9 cellular contexts compared by ENCODE assay signal in genomic region chr1:39508857-39509305, GRCh38. TPM values are rescaled to one million over a fixed set of nuclear protein-coding genes. Genes with fewer than 3 reads are reported as not detected.
DNase-seq lines count a peak whose midpoint lies in the region; ATAC-seq, FAIRE-seq and TF ChIP-seq lines count a peak whose summit lies in the region.
"Had no signal": no experiment of that assay in that cellular context is flagged by ENCODE, and none has a peak within 500 bp of the region (broad histone marks: within the 10 kb centered on the region; RNA-seq: fewer than 3 reads in every experiment).

No MANE protein-coding gene starts in this region.

- WGBS in esophagus squamous epithelium, 2 donors = 20 to 67% methylated on average over 1 to 4 of the region's 11 CpGs

- peak; percentile 6 for ATAC-seq in mucosa of descending colon

- H3K27ac ChIP-seq in esophagus squamous epithelium = peak overlapping the region in 1 of 4 donors; percentile 32

- no peak overlapping the region for H3K4me3 ChIP-seq in GM06990 (replicated peaks; ENCODE audit: low read depth, low read length)
- H3K4me3 ChIP-seq in H7 (ENCODE audit: insufficient read depth, low read depth, low read length) = no peak overlapping the region
- H3K4me3 ChIP-seq in mucosa of descending colon = no peak overlapping the region
- no peak overlapping the region for H3K4me3 ChIP-seq in esophagus squamous epithelium

- no peak for FAIRE-seq in RCC 7860 (lab: Jason Lieb, UNC)

- TF ChIP-seq CTCF in GM06990 (IDR thresholded peaks at IDR 0.05; ENCODE audit: insufficient read depth, low read length, poor library complexity, severe bottlenecking) (no peak), mucosa of descending colon (IDR thresholded peaks at IDR 0.05) (no peak), esophagus squamous epithelium (IDR thresholded peaks at IDR 0.05) (no peak)

- H3K4me1 ChIP-seq in mucosa of descending colon (ENCODE audit: low read depth) (peaks cover 3% of the 10 kb centered on the region), esophagus squamous epithelium (peaks cover 0 to 4% (median 0%) of the 10 kb centered on the region in 3 donors)

- H3K36me3 ChIP-seq in GM06990 (ENCODE audit: control insufficient read depth, insufficient read depth, low read length) = no peaks in the 10 kb centered on the region
- H3K36me3 ChIP-seq in H7 (replicated peaks; ENCODE audit: control insufficient read depth, insufficient read depth, low read length) = no peaks in the 10 kb centered on the region
- no peaks in the 10 kb centered on the region for H3K36me3 ChIP-seq in mucosa of descending colon (ENCODE audit: low read depth)
- H3K36me3 ChIP-seq in esophagus squamous epithelium = no peaks in the 10 kb centered on the region

- DNase-seq in GM06990 (ENCODE audit: extremely low read depth, insufficient read length) = peak; percentile 68
- peak; percentile 39 for DNase-seq in H7
- peak; percentile 49 for DNase-seq in RCC 7860 (ENCODE audit: low spot score)
- no peak for DNase-seq in mucosa of descending colon
- no peak for DNase-seq in esophagus squamous epithelium (lab: John Stamatoyannopoulos, UW)
- no peak for DNase-seq in middle frontal gyrus (ENCODE audit: extremely low spot score, low spot score)
- DNase-seq in cerebellum (ENCODE audit: low spot score) = no peak
- DNase-seq in activated CD8-positive, alpha-beta memory T cell treated with anti-CD3 and anti-CD28 coated beads, Interleukin-2, amount 50 U/mL, for 4 hours = no peak
- DNase-seq: T-cell had no signal

- H3K9me3 ChIP-seq in mucosa of descending colon (no peaks in the 10 kb centered on the region), esophagus squamous epithelium (no peaks in the 10 kb centered on the region)

- intact Hi-C loops in mucosa of descending colon (cut with DNase I, micrococcal nuclease) (no loop called here), esophagus squamous epithelium (cut with DNase I) (no loop called here)

- H3K27me3 ChIP-seq in GM06990 (replicated peaks; ENCODE audit: control insufficient read depth, insufficient read depth, low read length) (no peaks in the 10 kb centered on the region), H7 (ENCODE audit: control insufficient read depth, insufficient read depth, low read length) (no peaks in the 10 kb centered on the region), esophagus squamous epithelium (peaks cover 0 to 42% (median 0%) of the 10 kb centered on the region in 4 donors)

- no peak for TF ChIP-seq POLR2A in esophagus squamous epithelium (IDR thresholded peaks at IDR 0.05)

RNA-seq across cellular contexts. Expression of gene BMP8A, which starts 17.4 kb away (rescaled TPM):
- total RNA-seq in H7 (2014; rRNA removed; shearing (Covaris generic)) = 0.07 and 0.81 TPM in 2 replicates
- total RNA-seq in mucosa of descending colon (1 to 10 TPM; 6.5 to 9.2 (median 8.2) TPM), esophagus squamous epithelium (under 1 TPM in 2 of 4 donors, not detected in 2; 0.13 to 0.38 TPM), cerebellum (0.27 TPM)

Comparison
In these comparisons a context has a peak if more than half of its experiments do, and no peak if none do; other contexts are left out.
1. DNase-seq: peak in GM06990 (single experiment), H7 (single experiment) and RCC 7860 (single experiment); none in mucosa of descending colon (0 of 3), esophagus squamous epithelium (single experiment), middle frontal gyrus (single experiment), cerebellum (single experiment) and activated CD8-positive, alpha-beta memory T cell treated with anti-CD3 and anti-CD28 coated beads, Interleukin-2, amount 50 U/mL, for 4 hours (single experiment).